1 cellular context compared by ENCODE assay signal in the genomic region with DNA sequence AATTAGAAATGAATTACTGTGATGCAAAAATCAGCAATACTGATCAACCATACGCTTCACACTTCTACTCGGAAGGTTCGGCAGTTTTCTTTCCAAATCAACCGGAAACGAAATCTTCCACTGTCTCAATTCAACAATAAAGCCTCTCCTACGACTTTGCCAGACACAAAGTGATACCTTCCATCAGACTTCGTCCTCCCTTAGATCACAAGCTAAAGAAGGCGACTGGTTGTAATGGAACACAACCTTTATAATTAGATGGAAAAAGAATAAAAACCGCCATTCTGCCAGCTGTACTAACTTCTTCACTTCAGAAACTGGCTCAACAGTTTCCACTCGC.
A peak's percentile ranks its signal among the peaks of the same experiment; 100 is the strongest.
TF ChIP-seq lines count a peak whose summit lies in the region.

No MANE protein-coding gene starts in this region.

TF ChIP-seq in HepG2, 621 proteins besides CTCF, POLR2A, EP300 and RAD21:
- TF ChIP-seq PHF20 (CRISPR knock-in tag; IDR thresholded peaks at IDR 0.05) (no peak), ATF7 (IDR thresholded peaks at IDR 0.05) (no peak), ATF7 (CRISPR knock-in tag; IDR thresholded peaks at IDR 0.05) (no peak), ZNF12 (CRISPR knock-in tag; IDR thresholded peaks at IDR 0.05) (no peak), NPAS2 (CRISPR knock-in tag; IDR thresholded peaks at IDR 0.05; ENCODE audit: borderline replicate concordance) (no peak), ZNF136 (CRISPR knock-in tag; IDR thresholded peaks at IDR 0.05; ENCODE audit: low read depth) (no peak), ZNF225 (CRISPR knock-in tag; IDR thresholded peaks at IDR 0.05) (no peak), TEAD3 (CRISPR knock-in tag; optimal IDR thresholded peaks at IDR 0.05; ENCODE audit: borderline replicate concordance) (no peak), NKX3-1 (CRISPR knock-in tag; IDR thresholded peaks at IDR 0.05) (0 out of 2 replicates have a peak, but pooled peaks have one; percentile 18), ZNF556 (CRISPR knock-in tag; IDR thresholded peaks at IDR 0.05; ENCODE audit: borderline replicate concordance) (no peak), SMARCC2 (IDR thresholded peaks at IDR 0.05) (no peak), ZNF510 (CRISPR knock-in tag; IDR thresholded peaks at IDR 0.05; ENCODE audit: low read depth) (no peak), NR1H2 (CRISPR knock-in tag; IDR thresholded peaks at IDR 0.05; ENCODE audit: borderline replicate concordance, low read depth) (no peak), NFE2 (CRISPR knock-in tag; IDR thresholded peaks at IDR 0.05) (no peak)
- TF ChIP-seq, protein P1, sequence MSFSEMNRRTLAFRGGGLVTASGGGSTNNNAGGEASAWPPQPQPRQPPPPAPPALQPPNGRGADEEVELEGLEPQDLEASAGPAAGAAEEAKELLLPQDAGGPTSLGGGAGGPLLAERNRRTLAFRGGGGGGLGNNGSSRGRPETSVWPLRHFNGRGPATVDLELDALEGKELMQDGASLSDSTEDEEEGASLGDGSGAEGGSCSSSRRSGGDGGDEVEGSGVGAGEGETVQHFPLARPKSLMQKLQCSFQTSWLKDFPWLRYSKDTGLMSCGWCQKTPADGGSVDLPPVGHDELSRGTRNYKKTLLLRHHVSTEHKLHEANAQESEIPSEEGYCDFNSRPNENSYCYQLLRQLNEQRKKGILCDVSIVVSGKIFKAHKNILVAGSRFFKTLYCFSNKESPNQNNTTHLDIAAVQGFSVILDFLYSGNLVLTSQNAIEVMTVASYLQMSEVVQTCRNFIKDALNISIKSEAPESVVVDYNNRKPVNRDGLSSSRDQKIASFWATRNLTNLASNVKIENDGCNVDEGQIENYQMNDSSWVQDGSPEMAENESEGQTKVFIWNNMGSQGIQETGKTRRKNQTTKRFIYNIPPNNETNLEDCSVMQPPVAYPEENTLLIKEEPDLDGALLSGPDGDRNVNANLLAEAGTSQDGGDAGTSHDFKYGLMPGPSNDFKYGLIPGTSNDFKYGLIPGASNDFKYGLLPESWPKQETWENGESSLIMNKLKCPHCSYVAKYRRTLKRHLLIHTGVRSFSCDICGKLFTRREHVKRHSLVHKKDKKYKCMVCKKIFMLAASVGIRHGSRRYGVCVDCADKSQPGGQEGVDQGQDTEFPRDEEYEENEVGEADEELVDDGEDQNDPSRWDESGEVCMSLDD (CRISPR knock-in tag; IDR thresholded peaks at IDR 0.05; ENCODE audit: borderline replicate concordance) = 0 out of 2 replicates have a peak, but pooled peaks have one; percentile 33
- TF ChIP-seq, protein P2, sequence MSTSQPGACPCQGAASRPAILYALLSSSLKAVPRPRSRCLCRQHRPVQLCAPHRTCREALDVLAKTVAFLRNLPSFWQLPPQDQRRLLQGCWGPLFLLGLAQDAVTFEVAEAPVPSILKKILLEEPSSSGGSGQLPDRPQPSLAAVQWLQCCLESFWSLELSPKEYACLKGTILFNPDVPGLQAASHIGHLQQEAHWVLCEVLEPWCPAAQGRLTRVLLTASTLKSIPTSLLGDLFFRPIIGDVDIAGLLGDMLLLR (CRISPR knock-in tag; IDR thresholded peaks at IDR 0.05) = no peak
- TF ChIP-seq, protein P3, sequence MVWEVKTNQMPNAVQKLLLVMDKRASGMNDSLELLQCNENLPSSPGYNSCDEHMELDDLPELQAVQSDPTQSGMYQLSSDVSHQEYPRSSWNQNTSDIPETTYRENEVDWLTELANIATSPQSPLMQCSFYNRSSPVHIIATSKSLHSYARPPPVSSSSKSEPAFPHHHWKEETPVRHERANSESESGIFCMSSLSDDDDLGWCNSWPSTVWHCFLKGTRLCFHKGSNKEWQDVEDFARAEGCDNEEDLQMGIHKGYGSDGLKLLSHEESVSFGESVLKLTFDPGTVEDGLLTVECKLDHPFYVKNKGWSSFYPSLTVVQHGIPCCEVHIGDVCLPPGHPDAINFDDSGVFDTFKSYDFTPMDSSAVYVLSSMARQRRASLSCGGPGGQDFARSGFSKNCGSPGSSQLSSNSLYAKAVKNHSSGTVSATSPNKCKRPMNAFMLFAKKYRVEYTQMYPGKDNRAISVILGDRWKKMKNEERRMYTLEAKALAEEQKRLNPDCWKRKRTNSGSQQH (CRISPR knock-in tag; IDR thresholded peaks at IDR 0.05; ENCODE audit: low read depth) = no peak
